ENCODE assay signal across 15 cellular contexts in the genomic region with DNA sequence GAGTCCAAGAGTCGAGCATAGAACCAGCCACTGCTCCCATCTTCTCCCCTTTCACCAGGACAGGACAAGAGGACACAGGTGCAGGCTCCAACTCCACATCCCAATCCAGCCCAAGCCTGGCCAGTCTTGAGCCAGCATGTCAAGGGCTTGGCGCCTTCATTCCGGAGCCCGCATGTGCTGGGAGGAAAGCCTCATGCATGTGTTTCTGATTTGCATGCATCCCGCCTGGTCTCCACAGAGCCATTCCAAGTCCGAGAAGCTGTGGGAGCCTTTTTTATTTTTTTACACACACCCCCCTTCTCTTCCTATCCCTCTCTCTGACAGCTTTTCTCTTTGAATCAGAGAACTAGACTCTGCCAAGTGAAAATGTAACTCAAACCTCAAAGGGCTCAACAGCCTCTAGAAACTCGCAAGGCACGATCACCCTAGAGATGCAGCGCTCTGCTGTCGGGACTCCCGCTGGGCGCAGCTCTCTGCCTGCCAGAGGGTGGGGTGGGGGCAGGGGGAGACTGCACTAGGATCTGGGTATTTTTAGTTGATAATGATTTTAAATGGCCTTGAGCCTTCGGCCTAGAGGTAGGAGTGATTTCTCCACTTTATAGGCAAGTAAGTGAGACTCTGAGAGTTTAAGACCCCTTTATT. TPM values are rescaled to one million over a fixed set of nuclear protein-coding genes. Genes with fewer than 3 reads are reported as not detected.
"Had no signal": no experiment of that assay in that cellular context is flagged by ENCODE, and none has a peak within 500 bp of the region (broad histone marks: within the 10 kb centered on the region; RNA-seq: fewer than 3 reads in every experiment).

No MANE protein-coding gene starts in this region.

- H3K9me3 ChIP-seq: esophagus muscularis mucosa, heart right ventricle, sigmoid colon had no signal

- FAIRE-seq: endometrium, frontal cortex, kidney, TTC549 had no signal

- H3K4me3 ChIP-seq: dorsolateral prefrontal cortex, esophagus muscularis mucosa, heart right ventricle, sigmoid colon had no signal

- H3K27ac ChIP-seq: dorsolateral prefrontal cortex, esophagus muscularis mucosa, heart right ventricle, sigmoid colon had no signal

- H3K36me3 ChIP-seq: esophagus muscularis mucosa, heart right ventricle, sigmoid colon had no signal

- H3K4me1 ChIP-seq: heart right ventricle had no signal

- DNase-seq: activated naive CD4-positive, alpha-beta T cell treated with anti-CD3 and anti-CD28 coated beads, Interleukin-2, amount 50 U/mL, for 16 hours; dorsolateral prefrontal cortex; heart right ventricle; kidney; left ventricle myocardium superior; mesendoderm; sigmoid colon; stimulated activated CD4-positive, alpha-beta T cell treated with anti-CD3 and anti-CD28 coated beads, Interleukin-2, amount 100 ng/mL, for 24 hours; stimulated activated naive B cell treated with anti-CD40 and anti-IgM and Interleukin-4, amounts not matched to agents 10 μg/mL and 1 μg/mL and 100 μg/mL, for 72 hours; T-helper 17 cell had no signal

- ATAC-seq: heart right ventricle; left ventricle myocardium superior; stimulated activated naive B cell treated with anti-CD40 and anti-IgM and Interleukin-4, amounts not matched to agents 10 μg/mL and 1 μg/mL and 100 μg/mL, for 72 hours; T-helper 17 cell had no signal

RNA-seq across cellular contexts. Expression of gene NOG, which starts 45.2 kb away (rescaled TPM):
- total RNA-seq: osteocyte had no signal
